16 cellular contexts compared by ENCODE assay signal in genomic region chr5:54876-55569, GRCh38. TPM values are rescaled to one million over a fixed set of nuclear protein-coding genes. Genes with fewer than 3 reads are reported as not detected.
DNase-seq lines count a peak whose midpoint lies in the region; ATAC-seq and TF ChIP-seq lines count a peak whose summit lies in the region.
"Had no signal": no experiment of that assay in that cellular context is flagged by ENCODE, and none has a peak within 500 bp of the region (broad histone marks: within the 10 kb centered on the region; RNA-seq: fewer than 3 reads in every experiment).

No MANE protein-coding gene starts in this region.

- H2AFZ ChIP-seq in PC-3 (ENCODE audit: low read length): no peak overlapping the region

- no peaks in the 10 kb centered on the region for H3K9me3 ChIP-seq in PC-3 (ENCODE audit: low read length)
- H3K9me3 ChIP-seq: HAP-1 had no signal

- intact Hi-C loops in activated T-helper 1 cell treated with anti-CD3 and anti-CD28 coated beads, Interleukin-12 subunit alpha, Interleukin-12 subunit beta, Interleukin-2, Interleukin-4 antibody, amounts not matched to agents 30 ng/mL and 10 ng/mL and 1 ng/mL, durations not matched to agents 14 hours and 24 hours and 36 hours (cut with micrococcal nuclease): no loop called here
- intact Hi-C loops in PC-3 (cut with micrococcal nuclease): no loop called here

- no peaks in the 10 kb centered on the region for H3K27me3 ChIP-seq in PC-3 (ENCODE audit: low read length)

- DNase-seq in NCI-H345 (lab: John Stamatoyannopoulos, UW) (peak; percentile 7), NCI-H345 treated with DMSO at 0.1 percent for 48 hours (lab: John Stamatoyannopoulos, UW; ENCODE audit: unreplicated experiment) (no peak), GM13977 (ENCODE audit: low spot score) (peak; percentile 8), NK-92 (lab: John Stamatoyannopoulos, UW; ENCODE audit: unreplicated experiment) (no peak), PC-3 (no peak), HK-2 (ENCODE audit: unreplicated experiment) (no peak)
- DNase-seq in activated T-helper 1 cell treated with anti-CD3 and anti-CD28 coated beads, Interleukin-12 subunit alpha, Interleukin-12 subunit beta, Interleukin-2, Interleukin-4 antibody, amounts not matched to agents 30 ng/mL and 10 ng/mL and 1 ng/mL, durations not matched to agents 14 hours and 24 hours and 36 hours (ENCODE audit: low spot score): no peak
- DNase-seq: activated B cell treated with CpG ODN at 0.5 μM for 24 hours; activated CD8-positive, alpha-beta memory T cell treated with anti-CD3 and anti-CD28 coated beads, Interleukin-2, amount 50 U/mL, for 4 hours; amygdala; NCI-H187 had no signal

- CTCF ChIA-PET in PC-3 (lab: Charles Lee): no interaction called here

- no peaks in the 10 kb centered on the region for H3K36me3 ChIP-seq in PC-3 (ENCODE audit: low read depth, low read length)
- H3K36me3 ChIP-seq: HAP-1 had no signal

- no peak overlapping the region for H3K4me3 ChIP-seq in PC-3 (ENCODE audit: low read length)
- H3K4me3 ChIP-seq: smooth muscle cell had no signal

- no peaks in the 10 kb centered on the region for H3K79me2 ChIP-seq in PC-3 (ENCODE audit: low read length)

- no peak overlapping the region for H3K27ac Mint-ChIP-seq in activated T-helper 1 cell treated with anti-CD3 and anti-CD28 coated beads, Interleukin-12 subunit alpha, Interleukin-12 subunit beta, Interleukin-2, Interleukin-4 antibody, amounts not matched to agents 30 ng/mL and 10 ng/mL and 1 ng/mL, durations not matched to agents 14 hours and 24 hours and 36 hours
- H3K27ac Mint-ChIP-seq in nephron: no peak overlapping the region
- H3K27ac Mint-ChIP-seq: activated B cell treated with CpG ODN at 0.5 μM for 24 hours had no signal

- in situ Hi-C loops in GM13977 (cut with MboI; ENCODE audit: low pct_unique_long_range_greater_than_20kb, low sequenced_read_pairs, unreplicated experiment): no loop called here

- no peaks in the 10 kb centered on the region for H3K9me2 ChIP-seq in PC-3 (replicated peaks; ENCODE audit: low read length)

- no peak for TF ChIP-seq CTCF in GM13977 (IDR thresholded peaks at IDR 0.05; ENCODE audit: extremely low read depth, insufficient read depth, missing control alignments)
- no peak for TF ChIP-seq CTCF in nephron (IDR thresholded peaks at IDR 0.05; ENCODE audit: unreplicated experiment in 3 of 3)
- TF ChIP-seq CTCF in PC-3 (conservative IDR thresholded peaks at IDR 0.05; ENCODE audit: low read depth, low read length): no peak

- no TSS peak for BruUV-seq in PC-3 (replicated peaks; lab: Mats Ljungman, UMichigan)

- H3K4me2 ChIP-seq in PC-3 (ENCODE audit: low read length): no peak overlapping the region
- H3K4me2 ChIP-seq: smooth muscle cell had no signal

- no peaks in the 10 kb centered on the region for H3K36me3 Mint-ChIP-seq in activated T-helper 1 cell treated with anti-CD3 and anti-CD28 coated beads, Interleukin-12 subunit alpha, Interleukin-12 subunit beta, Interleukin-2, Interleukin-4 antibody, amounts not matched to agents 30 ng/mL and 10 ng/mL and 1 ng/mL, durations not matched to agents 14 hours and 24 hours and 36 hours (ENCODE audit: low read depth)
- no peaks in the 10 kb centered on the region for H3K36me3 Mint-ChIP-seq in nephron (ENCODE audit: low read depth)

- H4K20me1 ChIP-seq in PC-3 (ENCODE audit: low read length): no peaks in the 10 kb centered on the region

- H3K9ac ChIP-seq in PC-3 (ENCODE audit: low read length): no peak overlapping the region

- H3K27me3 Mint-ChIP-seq in activated T-helper 1 cell treated with anti-CD3 and anti-CD28 coated beads, Interleukin-12 subunit alpha, Interleukin-12 subunit beta, Interleukin-2, Interleukin-4 antibody, amounts not matched to agents 30 ng/mL and 10 ng/mL and 1 ng/mL, durations not matched to agents 14 hours and 24 hours and 36 hours (ENCODE audit: insufficient read depth): peaks cover 17% of the 10 kb centered on the region
- peaks cover 74% of the 10 kb centered on the region for H3K27me3 Mint-ChIP-seq in nephron (ENCODE audit: low read depth)

- H3K4me1 ChIP-seq in PC-3 (ENCODE audit: insufficient read depth, low read length): no peaks in the 10 kb centered on the region

- no peaks in the 10 kb centered on the region for H3K4me1 Mint-ChIP-seq in activated T-helper 1 cell treated with anti-CD3 and anti-CD28 coated beads, Interleukin-12 subunit alpha, Interleukin-12 subunit beta, Interleukin-2, Interleukin-4 antibody, amounts not matched to agents 30 ng/mL and 10 ng/mL and 1 ng/mL, durations not matched to agents 14 hours and 24 hours and 36 hours (ENCODE audit: low read depth)
- no peaks in the 10 kb centered on the region for H3K4me1 Mint-ChIP-seq in nephron

- no peaks in the 10 kb centered on the region for H3F3A ChIP-seq in PC-3 (ENCODE audit: low read length, unreplicated experiment)

- POLR2A ChIA-PET in PC-3 (lab: Charles Lee; ENCODE audit: unreplicated experiment): no interaction called here

- H3K27ac ChIP-seq in PC-3 (ENCODE audit: low read length): no peak overlapping the region
- H3K27ac ChIP-seq: coronary artery had no signal

- ATAC-seq in PC-3: no peak
- ATAC-seq: SK-N-SH treated with all-trans-retinoic acid at 6 μM for 48 hours had no signal

- peak overlapping the region; percentile 45 for H3K4me3 Mint-ChIP-seq in activated T-helper 1 cell treated with anti-CD3 and anti-CD28 coated beads, Interleukin-12 subunit alpha, Interleukin-12 subunit beta, Interleukin-2, Interleukin-4 antibody, amounts not matched to agents 30 ng/mL and 10 ng/mL and 1 ng/mL, durations not matched to agents 14 hours and 24 hours and 36 hours
- peak overlapping the region; percentile 37 to 69 (median 64) for H3K4me3 Mint-ChIP-seq in nephron
- H3K4me3 Mint-ChIP-seq: activated B cell treated with CpG ODN at 0.5 μM for 24 hours had no signal

- H3K9me3 Mint-ChIP-seq in activated T-helper 1 cell treated with anti-CD3 and anti-CD28 coated beads, Interleukin-12 subunit alpha, Interleukin-12 subunit beta, Interleukin-2, Interleukin-4 antibody, amounts not matched to agents 30 ng/mL and 10 ng/mL and 1 ng/mL, durations not matched to agents 14 hours and 24 hours and 36 hours: peaks cover 4% of the 10 kb centered on the region
- peaks cover 15% of the 10 kb centered on the region for H3K9me3 Mint-ChIP-seq in nephron

RNA-seq across cellular contexts. Expression of gene PLEKHG4B, which starts 36.9 kb away (rescaled TPM):
- not detected in 2 replicates for total RNA-seq in activated T-helper 1 cell treated with anti-CD3 and anti-CD28 coated beads, Interleukin-12 subunit alpha, Interleukin-12 subunit beta, Interleukin-2, Interleukin-4 antibody, amounts not matched to agents 30 ng/mL and 10 ng/mL and 1 ng/mL, durations not matched to agents 14 hours and 24 hours and 36 hours
- 1.2 and 1.4 TPM in 2 replicates for total RNA-seq in PC-3 (2014; rRNA removed)
- total RNA-seq: activated B cell treated with CpG ODN at 0.5 μM for 24 hours had no signal

Comparison
In these comparisons a context has a peak if more than half of its experiments do, and no peak if none do; other contexts are left out.
1. DNase-seq: peak in NCI-H345 (single experiment) and GM13977 (single experiment); none in NCI-H345 treated with DMSO at 0.1 percent for 48 hours (single experiment), activated T-helper 1 cell treated with anti-CD3 and anti-CD28 coated beads, Interleukin-12 subunit alpha, Interleukin-12 subunit beta, Interleukin-2, Interleukin-4 antibody, amounts not matched to agents 30 ng/mL and 10 ng/mL and 1 ng/mL, durations not matched to agents 14 hours and 24 hours and 36 hours (single experiment), NK-92 (single experiment), PC-3 (single experiment) and HK-2 (single experiment).